1 cellular context compared by ENCODE assay signal in genomic region chr3:64995857-64996564, GRCh38.
TF ChIP-seq lines count a peak whose summit lies in the region.

No MANE protein-coding gene starts in this region.

TF ChIP-seq in HEK293, 187 proteins besides CTCF, POLR2A, EP300 and RAD21 (continued from another document):
- TF ChIP-seq, protein P1, sequence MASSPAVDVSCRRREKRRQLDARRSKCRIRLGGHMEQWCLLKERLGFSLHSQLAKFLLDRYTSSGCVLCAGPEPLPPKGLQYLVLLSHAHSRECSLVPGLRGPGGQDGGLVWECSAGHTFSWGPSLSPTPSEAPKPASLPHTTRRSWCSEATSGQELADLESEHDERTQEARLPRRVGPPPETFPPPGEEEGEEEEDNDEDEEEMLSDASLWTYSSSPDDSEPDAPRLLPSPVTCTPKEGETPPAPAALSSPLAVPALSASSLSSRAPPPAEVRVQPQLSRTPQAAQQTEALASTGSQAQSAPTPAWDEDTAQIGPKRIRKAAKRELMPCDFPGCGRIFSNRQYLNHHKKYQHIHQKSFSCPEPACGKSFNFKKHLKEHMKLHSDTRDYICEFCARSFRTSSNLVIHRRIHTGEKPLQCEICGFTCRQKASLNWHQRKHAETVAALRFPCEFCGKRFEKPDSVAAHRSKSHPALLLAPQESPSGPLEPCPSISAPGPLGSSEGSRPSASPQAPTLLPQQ (tag by site-specific recombination; IDR thresholded peaks at IDR 0.05) = no peak
- no peak for TF ChIP-seq ZNF214 (tag by site-specific recombination; IDR thresholded peaks at IDR 0.05; ENCODE audit: borderline replicate concordance)
- TF ChIP-seq ZNF830 (tag by site-specific recombination; IDR thresholded peaks at IDR 0.05; ENCODE audit: low read depth) = no peak
- TF ChIP-seq, protein P2, sequence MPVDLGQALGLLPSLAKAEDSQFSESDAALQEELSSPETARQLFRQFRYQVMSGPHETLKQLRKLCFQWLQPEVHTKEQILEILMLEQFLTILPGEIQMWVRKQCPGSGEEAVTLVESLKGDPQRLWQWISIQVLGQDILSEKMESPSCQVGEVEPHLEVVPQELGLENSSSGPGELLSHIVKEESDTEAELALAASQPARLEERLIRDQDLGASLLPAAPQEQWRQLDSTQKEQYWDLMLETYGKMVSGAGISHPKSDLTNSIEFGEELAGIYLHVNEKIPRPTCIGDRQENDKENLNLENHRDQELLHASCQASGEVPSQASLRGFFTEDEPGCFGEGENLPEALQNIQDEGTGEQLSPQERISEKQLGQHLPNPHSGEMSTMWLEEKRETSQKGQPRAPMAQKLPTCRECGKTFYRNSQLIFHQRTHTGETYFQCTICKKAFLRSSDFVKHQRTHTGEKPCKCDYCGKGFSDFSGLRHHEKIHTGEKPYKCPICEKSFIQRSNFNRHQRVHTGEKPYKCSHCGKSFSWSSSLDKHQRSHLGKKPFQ (tag by site-specific recombination; IDR thresholded peaks at IDR 0.05) = no peak
- peak; percentile 71 for TF ChIP-seq ZBTB20 (tag by site-specific recombination; IDR thresholded peaks at IDR 0.05)
- TF ChIP-seq, protein P3, sequence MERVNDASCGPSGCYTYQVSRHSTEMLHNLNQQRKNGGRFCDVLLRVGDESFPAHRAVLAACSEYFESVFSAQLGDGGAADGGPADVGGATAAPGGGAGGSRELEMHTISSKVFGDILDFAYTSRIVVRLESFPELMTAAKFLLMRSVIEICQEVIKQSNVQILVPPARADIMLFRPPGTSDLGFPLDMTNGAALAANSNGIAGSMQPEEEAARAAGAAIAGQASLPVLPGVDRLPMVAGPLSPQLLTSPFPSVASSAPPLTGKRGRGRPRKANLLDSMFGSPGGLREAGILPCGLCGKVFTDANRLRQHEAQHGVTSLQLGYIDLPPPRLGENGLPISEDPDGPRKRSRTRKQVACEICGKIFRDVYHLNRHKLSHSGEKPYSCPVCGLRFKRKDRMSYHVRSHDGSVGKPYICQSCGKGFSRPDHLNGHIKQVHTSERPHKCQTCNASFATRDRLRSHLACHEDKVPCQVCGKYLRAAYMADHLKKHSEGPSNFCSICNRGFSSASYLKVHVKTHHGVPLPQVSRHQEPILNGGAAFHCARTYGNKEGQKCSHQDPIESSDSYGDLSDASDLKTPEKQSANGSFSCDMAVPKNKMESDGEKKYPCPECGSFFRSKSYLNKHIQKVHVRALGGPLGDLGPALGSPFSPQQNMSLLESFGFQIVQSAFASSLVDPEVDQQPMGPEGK (tag by site-specific recombination; IDR thresholded peaks at IDR 0.05) = no peak
